10 cellular contexts compared by ENCODE assay signal in genomic region chr14:75979641-75980422, GRCh38. TPM values are rescaled to one million over a fixed set of nuclear protein-coding genes. Genes with fewer than 3 reads are reported as not detected.
DNase-seq lines count a peak whose midpoint lies in the region; ATAC-seq and TF ChIP-seq lines count a peak whose summit lies in the region.
"Had no signal": no experiment of that assay in that cellular context is flagged by ENCODE, and none has a peak within 500 bp of the region (broad histone marks: within the 10 kb centered on the region; RNA-seq: fewer than 3 reads in every experiment).

No MANE protein-coding gene starts in this region.

- H3K36me3 ChIP-seq in prostate gland: no peaks in the 10 kb centered on the region
- H3K36me3 ChIP-seq: brain microvascular endothelial cell had no signal

- TF ChIP-seq CTCF in prostate gland (IDR thresholded peaks at IDR 0.05): no peak

- H3K4me1 Mint-ChIP-seq in T-cell: peaks cover 39 to 44% (median 42%) of the 10 kb centered on the region in 3 donors

- peak overlapping the region; percentile 66 to 74 for H3K4me3 ChIP-seq in prostate gland

- H3K27me3 Mint-ChIP-seq in T-cell: no peaks in the 10 kb centered on the region

- H3K9me3 Mint-ChIP-seq in T-cell: no peaks in the 10 kb centered on the region

- no peaks in the 10 kb centered on the region for H3K27me3 ChIP-seq in prostate gland (replicated peaks; ENCODE audit: insufficient read depth)
- H3K27me3 ChIP-seq: brain microvascular endothelial cell had no signal

- peak overlapping the region in 2 of 3 donors; percentile 21 to 80 for H3K4me3 Mint-ChIP-seq in T-cell

- CTCF ChIA-PET in T-cell (lab: Charles Lee): interaction anchor here (0.6 to 6.4 kb wide), 7 partner anchors 33 to 316 kb away, joined by 3 to 67 read pairs (median 3); no protein-coding TSS in a partner anchor

- DNase-seq in AG20443 (ENCODE audit: low spot score) (peak; percentile 27), T-cell (no peak), left cardiac atrium (peak; percentile 43), prostate gland (ENCODE audit: low spot score) (no peak), NCI-H510A treated with DMSO at 0.1 percent for 48 hours (lab: John Stamatoyannopoulos, UW) (no peak)
- DNase-seq: brain microvascular endothelial cell, NCI-H226 had no signal

- POLR2A ChIA-PET in T-cell (lab: Charles Lee): no interaction called here

- ATAC-seq in T-cell (replicated peaks in 1 of 4) (no peak), left cardiac atrium (no peak), GM19467 (IDR thresholded peaks at IDR 0.05; ENCODE audit: unreplicated experiment) (no peak), HG02852 (IDR thresholded peaks at IDR 0.05; ENCODE audit: unreplicated experiment) (no peak), HG03342 (IDR thresholded peaks at IDR 0.05; ENCODE audit: unreplicated experiment) (no peak)

- no peak for TF ChIP-seq POLR2A in prostate gland (IDR thresholded peaks at IDR 0.05)

- intact Hi-C loops in left cardiac atrium (cut with DNase I): loop anchor here (2.0 to 10.0 kb wide), 7 partner anchors 73 to 403 kb away; partner anchors contain the start of gene FLVCR2 (in 1 of the 2)
- intact Hi-C loops in prostate gland (cut with DNase I): loop anchor here (1.0 to 10.0 kb wide), 4 partner anchors 73 to 186 kb away; no protein-coding TSS in a partner anchor

- H3K4me1 ChIP-seq in prostate gland (replicated peaks): peaks cover 13% of the 10 kb centered on the region

- WGBS in prostate gland: 45% methylated on average over 27 of the region's 27 CpGs

- H3K27ac ChIP-seq in prostate gland: peak overlapping the region; percentile 93 to 98
- H3K27ac ChIP-seq: brain microvascular endothelial cell had no signal

- no peak overlapping the region for H3K27ac Mint-ChIP-seq in T-cell

- H3K36me3 Mint-ChIP-seq in T-cell: no peaks in the 10 kb centered on the region

- H3K9me3 ChIP-seq in prostate gland: no peaks in the 10 kb centered on the region

RNA-seq across cellular contexts. Expression of gene TGFB3, which starts 2.0 kb away (rescaled TPM):
- total RNA-seq in T-cell (1 to 10 TPM; 6.4 to 9.6 (median 8.8) TPM), left cardiac atrium (10 to 100 TPM; 35.1 to 61.2 TPM), prostate gland (100 to 1,000 TPM; 136 to 140 TPM)

RNA-seq across cellular contexts. Expression of gene IFT43, which starts 5.7 kb away (rescaled TPM):
- total RNA-seq in T-cell (10 to 100 TPM in 4 of 5 donors, 1 to 10 TPM in 1; 10.0 to 13.5 (median 11.9) TPM), left cardiac atrium (10 to 100 TPM; 43.1 to 48.5 TPM), prostate gland (10 to 100 TPM; 43.1 to 55.9 TPM)

Comparison
In these comparisons a context has a peak if more than half of its experiments do, and no peak if none do; other contexts are left out.
1. DNase-seq: peak in AG20443 (single experiment) and left cardiac atrium (single experiment); none in T-cell (0 of 34), prostate gland (single experiment) and NCI-H510A treated with DMSO at 0.1 percent for 48 hours (single experiment).